ENCODE assay signal across 34 cellular contexts in the genomic region with DNA sequence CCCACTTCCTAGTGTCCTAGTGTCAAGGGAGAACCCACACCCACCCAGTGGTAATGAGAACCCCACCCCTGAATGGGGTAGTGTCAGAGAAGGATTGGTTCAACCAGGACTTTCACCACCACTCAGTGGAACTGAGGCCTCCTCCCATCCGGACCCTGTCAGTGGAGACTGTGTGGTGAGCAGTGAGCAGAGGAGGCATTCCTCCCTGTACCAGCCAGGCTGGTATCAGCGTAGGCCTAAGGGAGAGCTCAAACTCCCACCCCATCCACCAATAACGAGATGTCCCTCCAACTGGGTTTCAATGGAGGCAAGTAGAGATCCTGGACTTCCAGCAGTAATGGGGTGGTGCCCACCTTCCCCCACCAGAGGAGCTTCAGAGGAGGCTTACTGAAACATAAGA.
"Had no signal": no experiment of that assay in that cellular context is flagged by ENCODE, and none has a peak within 500 bp of the region (broad histone marks: within the 10 kb centered on the region; RNA-seq: fewer than 3 reads in every experiment).

No MANE protein-coding gene starts in this region.

- H3K9me3 ChIP-seq: MG63 had no signal

- H3K36me3 ChIP-seq: MG63 had no signal

- H3K4me3 ChIP-seq: MG63 had no signal

- H3K27ac ChIP-seq: KMS-11 had no signal

- DNase-seq: Karpas-422, Kasumi-1, MG63, MM.1S, MV-4-11, NCI-H1048, NCI-H1092, NCI-H1092 treated with DMSO at 0.1 percent for 48 hours, NCI-H1105, NCI-H1105 treated with DMSO at 0.1 percent for 48 hours, NCI-H1417, NCI-H1417 treated with DMSO at 0.1 percent for 48 hours, NCI-H1436, NCI-H1436 treated with DMSO at 0.1 percent for 48 hours, NCI-H146, NCI-H1694, NCI-H1694 treated with DMSO at 0.1 percent for 48 hours, NCI-H187, NCI-H187 treated with DMSO at 0.1 percent for 48 hours, NCI-H1930, NCI-H2029, NCI-H2029 treated with DMSO at 0.1 percent for 48 hours, NCI-H2081, NCI-H2081 treated with DMSO at 0.1 percent for 48 hours, NCI-H2107, NCI-H2171, NCI-H2171 treated with DMSO at 0.1 percent for 48 hours, NCI-H2227 treated with DMSO at 0.1 percent for 48 hours, NCI-H226, NCI-H345, NCI-H446, NCI-H446 treated with DMSO at 0.1 percent for 48 hours, NCI-H510A had no signal

- H3K27me3 ChIP-seq: MG63 had no signal
